15 cellular contexts compared by ENCODE assay signal in genomic region chr6:127198549-127198948, GRCh38.
DNase-seq lines count a peak whose midpoint lies in the region; FAIRE-seq and TF ChIP-seq lines count a peak whose summit lies in the region.
"Had no signal": no experiment of that assay in that cellular context is flagged by ENCODE, and none has a peak within 500 bp of the region (broad histone marks: within the 10 kb centered on the region; RNA-seq: fewer than 3 reads in every experiment).

No MANE protein-coding gene starts in this region.

- no peaks in the 10 kb centered on the region for H3F3A ChIP-seq in Loucy (ENCODE audit: low read depth)

- no peaks in the 10 kb centered on the region for H3K36me3 Mint-ChIP-seq in astrocyte (ENCODE audit: low read depth, unreplicated experiment)
- H3K36me3 Mint-ChIP-seq: CD8-positive, alpha-beta memory T cell had no signal

- no peaks in the 10 kb centered on the region for H3K27me3 Mint-ChIP-seq in astrocyte (ENCODE audit: low read depth, unreplicated experiment)

- H3K4me3 ChIP-seq in Loucy (ENCODE audit: low read length, poor library complexity, severe bottlenecking), result no peak overlapping the region
- H3K4me3 ChIP-seq in astrocyte (ENCODE audit: insufficient read depth, low read depth, low read length), result no peak overlapping the region
- H3K4me3 ChIP-seq in subcutaneous abdominal adipose tissue (ENCODE audit: low read depth in 1 of 5, low read length in 5 of 5), result no peak overlapping the region
- H3K4me3 ChIP-seq: coronary artery had no signal

- H3K27me3 ChIP-seq in Loucy (ENCODE audit: insufficient read depth, low read length, poor library complexity, severe bottlenecking) (no peaks in the 10 kb centered on the region), astrocyte (ENCODE audit: insufficient read depth, low read length) (no peaks in the 10 kb centered on the region), subcutaneous abdominal adipose tissue (ENCODE audit: control insufficient read depth in 5 of 5, insufficient read depth in 4 of 5, low read length in 5 of 5) (no peaks in the 10 kb centered on the region)

- H3K4me1 Mint-ChIP-seq in astrocyte (ENCODE audit: low read depth, unreplicated experiment), result peaks cover 14% of the 10 kb centered on the region
- H3K4me1 Mint-ChIP-seq: activated CD4-positive, alpha-beta T cell treated with anti-CD3 and anti-CD28 coated beads, Interleukin-2, amount 10 ng/mL, durations not matched to agents 24 days and 14 days; CD8-positive, alpha-beta memory T cell had no signal

- H3K4me2 ChIP-seq in Loucy (ENCODE audit: low read depth, low read length, poor library complexity, severe bottlenecking) (no peak overlapping the region), astrocyte (ENCODE audit: low read length) (no peak overlapping the region)

- H3K4me1 ChIP-seq in Loucy (ENCODE audit: insufficient read depth, low read length, poor library complexity, severe bottlenecking), result no peaks in the 10 kb centered on the region
- H3K4me1 ChIP-seq in astrocyte (ENCODE audit: insufficient read depth, low read length), result peaks cover 10% of the 10 kb centered on the region
- H3K4me1 ChIP-seq in subcutaneous abdominal adipose tissue (ENCODE audit: control insufficient read depth in 5 of 5, insufficient read depth in 5 of 5, low read length in 5 of 5), result peaks cover 0 to 10% (median 2%) of the 10 kb centered on the region in 5 donors
- H3K4me1 ChIP-seq: parathyroid adenoma had no signal

- H3K4me3 Mint-ChIP-seq in astrocyte (ENCODE audit: unreplicated experiment), result no peak overlapping the region
- H3K4me3 Mint-ChIP-seq: activated CD4-positive, alpha-beta T cell treated with anti-CD3 and anti-CD28 coated beads, Interleukin-2, amount 10 ng/mL, durations not matched to agents 24 days and 14 days; CD8-positive, alpha-beta memory T cell had no signal

- no peak for DNase-seq in astrocyte (ENCODE audit: low read depth)
- peak; percentile 25 for DNase-seq in iris pigment epithelial cell (ENCODE audit: low read depth)
- no peak for DNase-seq in NK-92 (lab: John Stamatoyannopoulos, UW; ENCODE audit: unreplicated experiment)
- DNase-seq in GM19238 (ENCODE audit: insufficient read length, low spot score), result no peak
- no peak for DNase-seq in NCI-H2227 (lab: John Stamatoyannopoulos, UW; ENCODE audit: unreplicated experiment)
- DNase-seq: activated CD4-positive, alpha-beta T cell treated with anti-CD3 and anti-CD28 coated beads, Interleukin-2, amount 10 ng/mL, durations not matched to agents 24 days and 14 days; activated T-cell treated with anti-CD3 and anti-CD28 coated beads, Interleukin-2, amount 50 U/mL, for 1 hour; CD8-positive, alpha-beta memory T cell; NCI-H187; NCI-H526 treated with DMSO at 0.1 percent for 48 hours; T-helper 2 cell had no signal

- H2AFZ ChIP-seq in Loucy (ENCODE audit: low read length) (peak overlapping the region; percentile 28; the same call in 1 of the 2 replicates), astrocyte (ENCODE audit: low read depth, low read length) (no peak overlapping the region)
- H2AFZ ChIP-seq: parathyroid adenoma had no signal

- no peaks in the 10 kb centered on the region for H3K9me3 Mint-ChIP-seq in astrocyte (ENCODE audit: unreplicated experiment)
- H3K9me3 Mint-ChIP-seq: activated CD4-positive, alpha-beta T cell treated with anti-CD3 and anti-CD28 coated beads, Interleukin-2, amount 10 ng/mL, durations not matched to agents 24 days and 14 days; CD8-positive, alpha-beta memory T cell had no signal

- H3K36me3 ChIP-seq in Loucy (ENCODE audit: insufficient read depth, low read length) (no peaks in the 10 kb centered on the region), astrocyte (ENCODE audit: insufficient read depth, low read length) (no peaks in the 10 kb centered on the region), subcutaneous abdominal adipose tissue (ENCODE audit: control insufficient read depth in 5 of 5, insufficient read depth in 5 of 5, low read length in 5 of 5) (no peaks in the 10 kb centered on the region)

- H3K9ac ChIP-seq in Loucy (ENCODE audit: low read depth, low read length, poor library complexity, severe bottlenecking), result no peak overlapping the region
- no peak overlapping the region for H3K9ac ChIP-seq in astrocyte (ENCODE audit: low read length)
- H3K9ac ChIP-seq in subcutaneous abdominal adipose tissue (ENCODE audit: low read length in 5 of 5), result no peak overlapping the region
- H3K9ac ChIP-seq: parathyroid adenoma had no signal

- TF ChIP-seq CTCF in Loucy (conservative IDR thresholded peaks at IDR 0.05; ENCODE audit: low read length) (no peak), astrocyte (IDR thresholded peaks at IDR 0.05; ENCODE audit: insufficient read depth, low read depth, low read length) (no peak)

- H3K9me3 ChIP-seq in Loucy (ENCODE audit: insufficient read depth, low read depth, low read length), result no peaks in the 10 kb centered on the region
- H3K9me3 ChIP-seq in astrocyte (ENCODE audit: insufficient read depth, low read depth, low read length), result no peaks in the 10 kb centered on the region
- H3K9me3 ChIP-seq in subcutaneous abdominal adipose tissue (ENCODE audit: control insufficient read depth in 5 of 5, low read length in 5 of 5), result no peaks in the 10 kb centered on the region

- H3K9me2 ChIP-seq in Loucy (replicated peaks; ENCODE audit: low read depth, low read length), result no peaks in the 10 kb centered on the region

- no peak overlapping the region for H3K27ac ChIP-seq in astrocyte (ENCODE audit: low read depth, low read length)
- peak overlapping the region; percentile 8 for H3K27ac ChIP-seq in subcutaneous abdominal adipose tissue (ENCODE audit: low read depth, low read length)
- H3K27ac ChIP-seq: parathyroid adenoma had no signal

- no peak overlapping the region for H3K27ac Mint-ChIP-seq in astrocyte (ENCODE audit: unreplicated experiment)
- H3K27ac Mint-ChIP-seq: activated CD4-positive, alpha-beta T cell treated with anti-CD3 and anti-CD28 coated beads, Interleukin-2, amount 10 ng/mL, durations not matched to agents 24 days and 14 days; CD8-positive, alpha-beta memory T cell had no signal

- FAIRE-seq in astrocyte (lab: Jason Lieb, UNC), result peak; percentile 37

- H4K20me1 ChIP-seq in Loucy (ENCODE audit: insufficient read depth, low read length, poor library complexity, severe bottlenecking), result no peaks in the 10 kb centered on the region
- no peaks in the 10 kb centered on the region for H4K20me1 ChIP-seq in astrocyte (ENCODE audit: insufficient read depth, low read length)

- H3K79me2 ChIP-seq in Loucy (ENCODE audit: insufficient read depth, low read length), result no peaks in the 10 kb centered on the region
- H3K79me2 ChIP-seq in astrocyte (ENCODE audit: insufficient read depth, low read length), result no peaks in the 10 kb centered on the region
- H3K79me2 ChIP-seq: parathyroid adenoma had no signal
